In the genomic region with DNA sequence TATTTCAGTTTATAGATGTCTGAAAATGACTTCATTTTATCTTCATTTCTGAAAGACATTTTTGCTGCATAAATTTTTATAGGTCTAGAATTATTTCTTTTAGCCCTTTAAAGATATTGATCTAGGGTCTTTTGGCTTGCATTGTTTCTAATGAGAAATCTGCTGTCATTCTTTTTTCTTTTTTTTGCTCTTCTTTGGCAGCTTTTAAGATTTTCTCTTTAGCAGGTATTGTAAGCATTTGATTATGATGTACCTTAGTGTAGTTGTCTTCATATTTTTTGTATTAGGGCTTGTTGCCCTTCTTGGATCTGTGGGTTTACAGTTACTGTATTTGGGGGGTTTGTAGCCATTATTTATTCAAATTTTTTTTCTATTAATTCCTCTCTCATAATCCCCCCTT, we compare ENCODE assay signal across 11 cellular contexts.
"Had no signal": no experiment of that assay in that cellular context is flagged by ENCODE, and none has a peak within 500 bp of the region (broad histone marks: within the 10 kb centered on the region; RNA-seq: fewer than 3 reads in every experiment).

No MANE protein-coding gene starts in this region.

- H3K36me3 ChIP-seq: HAP-1 had no signal

- H3K4me2 ChIP-seq: GM23338 had no signal

- H3K9ac ChIP-seq: GM23248 had no signal

- H3K4me3 ChIP-seq: GM23248, GM23338, HAP-1 had no signal

- H3K27ac Mint-ChIP-seq: GM23338, H9, HFFc6 had no signal

- FAIRE-seq: H1, H54 had no signal

- H3K27ac ChIP-seq: GM23248 had no signal

- DNase-seq: GM23248, GOT3, H7, H9, HCEC 1CT, HFFc6 had no signal

- H3K4me3 Mint-ChIP-seq: GM23338, H9, HFFc6 had no signal

- ATAC-seq: GM23338, HCT116 had no signal

- H3K9me3 ChIP-seq: HAP-1 had no signal

- H3K4me1 Mint-ChIP-seq: GM23338 had no signal

- H3K4me1 ChIP-seq: HAP-1 had no signal

- H2AFZ ChIP-seq: GM23248, GM23338 had no signal

- H3K9me3 Mint-ChIP-seq: GM23338, HFFc6 had no signal
